Comparison of ENCODE assay signal across 21 cellular contexts in the genomic region with DNA sequence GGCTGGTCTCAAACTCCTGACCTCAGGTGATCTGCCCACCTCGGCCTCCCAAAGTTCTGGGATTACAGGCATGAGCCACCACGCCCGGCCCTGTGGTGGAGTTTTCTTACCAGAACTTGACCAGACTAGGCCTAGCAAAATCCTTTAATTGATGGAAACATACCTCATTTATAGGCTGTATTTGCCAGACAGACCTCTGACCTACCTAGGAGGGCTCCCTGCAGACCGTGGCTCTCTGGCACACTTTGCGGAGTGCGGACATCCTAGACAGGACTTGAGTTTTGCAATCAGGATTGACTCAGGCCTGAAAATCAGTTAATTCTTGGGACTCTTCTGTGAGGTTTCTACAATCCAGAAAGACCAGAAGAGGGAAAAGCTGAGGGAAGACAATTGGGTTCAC. TPM values are rescaled to one million over a fixed set of nuclear protein-coding genes. Genes with fewer than 3 reads are reported as not detected.
"Had no signal": no experiment of that assay in that cellular context is flagged by ENCODE, and none has a peak within 500 bp of the region (broad histone marks: within the 10 kb centered on the region; RNA-seq: fewer than 3 reads in every experiment).

No MANE protein-coding gene starts in this region.

- ATAC-seq: activated naive CD4-positive, alpha-beta T cell treated with anti-CD3 and anti-CD28 coated beads, Interleukin-2, amount 50 U/mL, for 72 hours; activated T-helper 17 cell treated with anti-CD3 and anti-CD28 coated beads, Interleukin-2, amount 50 U/mL, for 72 hours; left colon; naive thymus-derived CD8-positive, alpha-beta T cell; SK-N-SH treated with all-trans-retinoic acid at 6 μM for 48 hours; stimulated activated naive CD8-positive, alpha-beta T cell treated with anti-CD3 and anti-CD28 coated beads, Interleukin-15, Interleukin-2, amounts not matched to agents 100 U/mL and 50 U/mL, for 24 hours; T-cell had no signal

- H2AFZ ChIP-seq: hepatocyte had no signal

- H3K79me2 ChIP-seq: hepatocyte had no signal

- H3K27me3 ChIP-seq: adrenal gland, breast epithelium, tibial artery had no signal

- H3K27ac ChIP-seq: adrenal gland, breast epithelium, hepatocyte, tibial artery had no signal

- H3K9me3 Mint-ChIP-seq: activated naive CD4-positive, alpha-beta T cell treated with anti-CD3 and anti-CD28 coated beads, Interleukin-2, amount 50 U/mL, for 72 hours; activated T-cell treated with anti-CD3 and anti-CD28 coated beads, Interleukin-2, amount 50 U/mL, for 24 hours; activated T-helper 17 cell treated with anti-CD3 and anti-CD28 coated beads, Interleukin-2, amount 50 U/mL, for 72 hours; mesothelial cell of epicardium; naive thymus-derived CD8-positive, alpha-beta T cell; T-cell; T-helper 2 cell treated with Interferon-gamma antibody and Interleukin-4, amounts not matched to agents 5 μg/mL and 100 μg/mL, for 36 hours had no signal

- H3K27ac Mint-ChIP-seq: activated naive CD4-positive, alpha-beta T cell treated with anti-CD3 and anti-CD28 coated beads, Interleukin-2, amount 50 U/mL, for 72 hours; activated T-cell treated with anti-CD3 and anti-CD28 coated beads, Interleukin-2, amount 50 U/mL, for 24 hours; activated T-helper 17 cell treated with anti-CD3 and anti-CD28 coated beads, Interleukin-2, amount 50 U/mL, for 72 hours; mesothelial cell of epicardium; naive thymus-derived CD8-positive, alpha-beta T cell; T-cell; T-helper 2 cell treated with Interferon-gamma antibody and Interleukin-4, amounts not matched to agents 5 μg/mL and 100 μg/mL, for 36 hours had no signal

- H3K36me3 Mint-ChIP-seq: activated naive CD4-positive, alpha-beta T cell treated with anti-CD3 and anti-CD28 coated beads, Interleukin-2, amount 50 U/mL, for 72 hours; mesothelial cell of epicardium; naive thymus-derived CD8-positive, alpha-beta T cell; T-cell had no signal

- H3K4me1 ChIP-seq: adrenal gland, breast epithelium, tibial artery had no signal

- H3K4me3 Mint-ChIP-seq: activated T-cell treated with anti-CD3 and anti-CD28 coated beads, Interleukin-2, amount 50 U/mL, for 24 hours; activated T-helper 17 cell treated with anti-CD3 and anti-CD28 coated beads, Interleukin-2, amount 50 U/mL, for 72 hours; mesothelial cell of epicardium; naive thymus-derived CD8-positive, alpha-beta T cell; T-cell; T-helper 2 cell treated with Interferon-gamma antibody and Interleukin-4, amounts not matched to agents 5 μg/mL and 100 μg/mL, for 36 hours had no signal

- H3K4me2 ChIP-seq: hepatocyte had no signal

- H3K4me3 ChIP-seq: adrenal gland, breast epithelium, hepatocyte, lung, tibial artery had no signal

- H3K4me1 Mint-ChIP-seq: activated T-helper 17 cell treated with anti-CD3 and anti-CD28 coated beads, Interleukin-2, amount 50 U/mL, for 72 hours; naive thymus-derived CD8-positive, alpha-beta T cell; T-cell had no signal

- H3K36me3 ChIP-seq: adrenal gland, breast epithelium, WERI-Rb-1 had no signal

- H3K9me3 ChIP-seq: adrenal gland, breast epithelium, tibial artery had no signal

- DNase-seq: activated CD8-positive, alpha-beta memory T cell treated with anti-CD3 and anti-CD28 coated beads, Interleukin-2, amount 50 U/mL, for 4 hours; activated T-cell treated with anti-CD3 and anti-CD28 coated beads, Interleukin-2, amount 50 U/mL, for 24 hours; adrenal gland; effector CD4-positive, alpha-beta T cell; erythroblast; foreskin fibroblast; left colon; naive thymus-derived CD8-positive, alpha-beta T cell; stimulated activated CD4-positive, alpha-beta T cell treated with anti-CD3 and anti-CD28 coated beads, Interleukin-4, amount 100 ng/mL, for 24 hours; stimulated activated naive CD8-positive, alpha-beta T cell treated with anti-CD3 and anti-CD28 coated beads, Interleukin-15, Interleukin-2, amounts not matched to agents 100 U/mL and 50 U/mL, for 24 hours; T-cell; WERI-Rb-1 had no signal

RNA-seq across cellular contexts. Expression of gene FEZ1, which starts 53.1 kb away (rescaled TPM):
- total RNA-seq: naive thymus-derived CD8-positive, alpha-beta T cell had no signal
